ENCODE assay signal across 17 cellular contexts in the genomic region with DNA sequence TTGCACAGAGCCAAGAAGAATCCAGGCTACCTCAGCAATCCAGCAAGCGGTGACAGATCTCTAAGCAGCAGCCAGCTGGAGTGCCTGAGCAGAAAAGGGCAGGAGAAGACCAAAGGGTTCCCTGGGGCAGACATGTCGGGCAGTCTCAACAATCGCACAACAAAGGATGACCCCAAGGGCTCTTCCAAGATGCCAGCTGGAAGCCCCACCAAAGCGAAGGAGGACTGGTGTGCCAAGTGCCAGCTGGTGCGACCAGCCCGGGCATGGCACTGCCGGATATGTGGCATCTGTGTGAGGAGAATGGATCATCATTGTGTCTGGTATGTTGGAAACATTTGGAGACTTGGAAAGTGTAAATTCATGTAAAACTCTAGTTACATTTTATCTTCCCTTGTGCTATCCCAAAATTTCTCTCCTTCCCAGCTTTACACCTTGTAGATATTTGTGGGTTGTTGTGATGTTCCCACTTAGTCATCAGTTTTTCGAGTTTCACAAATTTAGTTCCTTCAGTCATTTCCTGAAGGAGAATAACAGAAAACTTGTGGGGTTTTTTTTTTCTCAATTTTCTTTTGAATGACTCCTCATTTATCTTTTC. TPM values are rescaled to one million over a fixed set of nuclear protein-coding genes. Genes with fewer than 3 reads are reported as not detected.
A peak's percentile ranks its signal among the peaks of the same experiment; 100 is the strongest.
DNase-seq lines count a peak whose midpoint lies in the region; ATAC-seq and TF ChIP-seq lines count a peak whose summit lies in the region.
"Had no signal": no experiment of that assay in that cellular context is flagged by ENCODE, and none has a peak within 500 bp of the region (broad histone marks: within the 10 kb centered on the region; RNA-seq: fewer than 3 reads in every experiment).

No MANE protein-coding gene starts in this region.

- H3K4me1 Mint-ChIP-seq in MCF 10A (ENCODE audit: insufficient read depth, unreplicated experiment), result no peaks in the 10 kb centered on the region
- H3K4me1 Mint-ChIP-seq in central memory CD8-positive, alpha-beta T cell, result peaks cover 6% of the 10 kb centered on the region
- H3K4me1 Mint-ChIP-seq in stimulated activated naive B cell treated with anti-CD40 and anti-IgM and Interleukin-4, amounts not matched to agents 10 μg/mL and 1 μg/mL and 100 μg/mL, for 72 hours, result peaks cover 13 to 25% of the 10 kb centered on the region in 2 donors

- peak overlapping the region in 1 of 3 experiments; percentile 24 for H3K4me3 ChIP-seq in mammary epithelial cell (replicated peaks in 1 of 3; ENCODE audit: insufficient read depth in 1 of 3, low read depth in 2 of 3, low read length in 3 of 3)

- H3K9ac ChIP-seq in mammary epithelial cell (ENCODE audit: insufficient read depth, low read length), result no peak overlapping the region

- intact Hi-C loops in mammary epithelial cell (cut with micrococcal nuclease) (no loop called here), MCF 10A (cut with micrococcal nuclease) (no loop called here)

- DNase-seq in mammary epithelial cell, result peak; percentile 7
- no peak for DNase-seq in MCF 10A (ENCODE audit: unreplicated experiment)
- no peak for DNase-seq in central memory CD8-positive, alpha-beta T cell (ENCODE audit: low spot score in 2 of 2)
- DNase-seq in inferior parietal cortex (ENCODE audit: extremely low spot score), result peak; percentile 66
- no peak for DNase-seq in stimulated activated naive B cell treated with anti-CD40 and anti-IgM and Interleukin-4, amounts not matched to agents 10 μg/mL and 1 μg/mL and 100 μg/mL, for 72 hours
- DNase-seq in COLO668 (lab: John Stamatoyannopoulos, UW; ENCODE audit: unreplicated experiment), result no peak
- no peak for DNase-seq in SKM-1 (lab: John Stamatoyannopoulos, UW; ENCODE audit: unreplicated experiment)
- DNase-seq in SW480 (ENCODE audit: low spot score), result no peak
- DNase-seq: Caco-2, DMS79, GOT3, KG1, NCI-H1092 treated with DMSO at 0.1 percent for 48 hours, NCI-H187, NCI-H69 had no signal

- H3K36me3 ChIP-seq in mammary epithelial cell (ENCODE audit: insufficient read depth, low read length), result no peaks in the 10 kb centered on the region

- no TSS peak for BruUV-seq in mammary epithelial cell (replicated peaks; lab: Mats Ljungman, UMichigan)
- BruUV-seq in MCF 10A (replicated peaks; lab: Mats Ljungman, UMichigan), result no TSS peak

- ATAC-seq in central memory CD8-positive, alpha-beta T cell (replicated peaks; ENCODE audit: extremely low read depth, poor library complexity, severe bottlenecking), result no peak
- no peak for ATAC-seq in stimulated activated naive B cell treated with anti-CD40 and anti-IgM and Interleukin-4, amounts not matched to agents 10 μg/mL and 1 μg/mL and 100 μg/mL, for 72 hours (replicated peaks)
- ATAC-seq: HepG2 had no signal

- peaks cover 6% of the 10 kb centered on the region for H3K36me3 Mint-ChIP-seq in MCF 10A (ENCODE audit: insufficient read depth, unreplicated experiment)
- peaks cover 3% of the 10 kb centered on the region for H3K36me3 Mint-ChIP-seq in central memory CD8-positive, alpha-beta T cell (ENCODE audit: insufficient read depth)
- H3K36me3 Mint-ChIP-seq in stimulated activated naive B cell treated with anti-CD40 and anti-IgM and Interleukin-4, amounts not matched to agents 10 μg/mL and 1 μg/mL and 100 μg/mL, for 72 hours, result peaks cover 35 to 39% of the 10 kb centered on the region in 2 donors

- no peaks in the 10 kb centered on the region for H3K9me3 Mint-ChIP-seq in MCF 10A (ENCODE audit: unreplicated experiment)
- no peaks in the 10 kb centered on the region for H3K9me3 Mint-ChIP-seq in central memory CD8-positive, alpha-beta T cell
- no peaks in the 10 kb centered on the region for H3K9me3 Mint-ChIP-seq in stimulated activated naive B cell treated with anti-CD40 and anti-IgM and Interleukin-4, amounts not matched to agents 10 μg/mL and 1 μg/mL and 100 μg/mL, for 72 hours

- H3K4me3 Mint-ChIP-seq in MCF 10A (ENCODE audit: unreplicated experiment), result no peak overlapping the region
- no peak overlapping the region for H3K4me3 Mint-ChIP-seq in central memory CD8-positive, alpha-beta T cell
- H3K4me3 Mint-ChIP-seq in stimulated activated naive B cell treated with anti-CD40 and anti-IgM and Interleukin-4, amounts not matched to agents 10 μg/mL and 1 μg/mL and 100 μg/mL, for 72 hours, result no peak overlapping the region
- H3K4me3 Mint-ChIP-seq: CD14-positive monocyte had no signal

- no peaks in the 10 kb centered on the region for H3K27me3 Mint-ChIP-seq in MCF 10A (ENCODE audit: insufficient read depth, unreplicated experiment)
- H3K27me3 Mint-ChIP-seq in central memory CD8-positive, alpha-beta T cell, result no peaks in the 10 kb centered on the region
- H3K27me3 Mint-ChIP-seq in stimulated activated naive B cell treated with anti-CD40 and anti-IgM and Interleukin-4, amounts not matched to agents 10 μg/mL and 1 μg/mL and 100 μg/mL, for 72 hours, result no peaks in the 10 kb centered on the region

- no peaks in the 10 kb centered on the region for H3K79me2 ChIP-seq in mammary epithelial cell (ENCODE audit: insufficient read depth, low read length)

- H3K4me1 ChIP-seq in mammary epithelial cell (ENCODE audit: insufficient read depth, low read length), result peaks cover 11% of the 10 kb centered on the region
- H3K4me1 ChIP-seq: Caco-2 had no signal

- H4K20me1 ChIP-seq in mammary epithelial cell (ENCODE audit: insufficient read depth, low read length), result no peaks in the 10 kb centered on the region

- dilution Hi-C loops in mammary epithelial cell (cut with HindIII; ENCODE audit: low sequenced_read_pairs), result no loop called here

- H2AFZ ChIP-seq in mammary epithelial cell (ENCODE audit: low read depth, low read length), result peak overlapping the region; percentile 81

- in situ Hi-C loops in mammary epithelial cell (cut with MboI; ENCODE audit: low sequenced_read_pairs in 2 of 2), result no loop called here

- H3K27ac Mint-ChIP-seq in MCF 10A (ENCODE audit: low read depth, unreplicated experiment), result no peak overlapping the region
- H3K27ac Mint-ChIP-seq in central memory CD8-positive, alpha-beta T cell (ENCODE audit: low read depth), result peak overlapping the region; percentile 33
- H3K27ac Mint-ChIP-seq in stimulated activated naive B cell treated with anti-CD40 and anti-IgM and Interleukin-4, amounts not matched to agents 10 μg/mL and 1 μg/mL and 100 μg/mL, for 72 hours, result peak overlapping the region; percentile 70

- CTCF ChIA-PET in mammary epithelial cell (lab: Charles Lee; ENCODE audit: low non-redundant PET) (no interaction called here), MCF 10A (lab: Yijun Ruan, JAX) (no interaction called here)

- H3K27me3 ChIP-seq in mammary epithelial cell (ENCODE audit: insufficient read depth, low read length), result no peaks in the 10 kb centered on the region

- TF ChIP-seq CTCF in mammary epithelial cell (conservative IDR thresholded peaks at IDR 0.05 in 1 of 2, IDR thresholded peaks at IDR 0.05 in 1 of 2; ENCODE audit: extremely low read depth in 1 of 2, insufficient read depth in 1 of 2, low read depth in 1 of 2, low read length in 2 of 2) (no peak), MCF 10A (IDR thresholded peaks at IDR 0.05; ENCODE audit: unreplicated experiment) (no peak)

- H3K9me3 ChIP-seq in mammary epithelial cell (replicated peaks; ENCODE audit: insufficient read depth, low read length), result no peaks in the 10 kb centered on the region
- H3K9me3 ChIP-seq: Caco-2 had no signal

- WGBS in mammary epithelial cell (ENCODE audit: low coverage, missing lambda C conversion rate), result 13% methylated on average over 8 of the region's 8 CpGs

- H3K27ac ChIP-seq in mammary epithelial cell (ENCODE audit: insufficient read depth, low read depth, low read length), result no peak overlapping the region

- H3K4me2 ChIP-seq in mammary epithelial cell (ENCODE audit: insufficient read depth, low read depth, low read length), result peak overlapping the region; percentile 83

- POLR2A ChIA-PET in MCF 10A (lab: Yijun Ruan, JAX), result interaction anchor here (1.1 to 1.5 kb wide), 2 partner anchors 26 to 175 kb away, joined by 3 read pairs; no protein-coding TSS in a partner anchor

RNA-seq across cellular contexts. Expression of a gene that starts 6.4 kb away (rescaled TPM):
- total RNA-seq in mammary epithelial cell (1 to 10 TPM; 3.5 to 5.2 TPM), MCF 10A (2022) (7.4 TPM in 2 replicates)
- polyA plus RNA-seq in mammary epithelial cell, result 1.5 TPM
- 2.8 TPM for polyA minus RNA-seq in mammary epithelial cell

Comparison
In these comparisons a context has a peak if more than half of its experiments do, and no peak if none do; other contexts are left out.
1. DNase-seq: peak in mammary epithelial cell (single experiment) and inferior parietal cortex (single experiment); none in MCF 10A (single experiment), central memory CD8-positive, alpha-beta T cell (0 of 2), stimulated activated naive B cell treated with anti-CD40 and anti-IgM and Interleukin-4, amounts not matched to agents 10 μg/mL and 1 μg/mL and 100 μg/mL, for 72 hours (single experiment), COLO668 (single experiment), SKM-1 (single experiment) and SW480 (single experiment).